In the genomic region with DNA sequence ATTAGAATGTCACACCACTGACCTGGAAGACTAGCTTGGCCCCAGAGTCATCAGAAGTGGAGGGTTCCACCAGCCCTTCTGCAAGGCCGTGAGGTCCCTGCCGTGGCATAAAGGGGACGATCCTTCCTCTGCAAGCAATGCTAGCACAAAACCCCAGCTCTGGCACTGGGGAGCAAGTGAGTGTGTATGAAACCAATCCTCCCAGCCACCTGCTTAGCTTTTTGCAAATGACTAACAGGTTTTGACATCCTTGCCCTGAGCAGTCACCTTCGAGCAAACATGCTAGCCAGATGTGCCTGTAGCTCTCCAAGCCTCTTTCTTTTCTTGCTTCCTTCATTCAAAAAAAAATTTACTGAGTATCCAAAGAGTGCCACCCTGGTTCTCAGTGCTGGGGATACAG, we compare ENCODE assay signal across 26 cellular contexts.
"Had no signal": no experiment of that assay in that cellular context is flagged by ENCODE, and none has a peak within 500 bp of the region (broad histone marks: within the 10 kb centered on the region; RNA-seq: fewer than 3 reads in every experiment).

No MANE protein-coding gene starts in this region.

- H3K36me3 ChIP-seq: brain microvascular endothelial cell, cardiac muscle cell had no signal

- ATAC-seq: activated T-cell treated with anti-CD3 and anti-CD28 coated beads, Interleukin-2, amount 50 U/mL, for 4 hours; activated T-helper 17 cell treated with anti-CD3 and anti-CD28 coated beads, Interleukin-2, amount 50 U/mL, for 72 hours; T-helper 17 cell had no signal

- DNase-seq: activated CD4-positive, alpha-beta memory T cell treated with anti-CD3 and anti-CD28 coated beads for 36 hours; activated CD4-positive, alpha-beta T cell treated with anti-CD3 and anti-CD28 coated beads, Interleukin-2, amount 10 ng/mL, durations not matched to agents 7 days and 5 days; activated CD4-positive, CD25-positive, alpha-beta regulatory T cell; activated CD8-positive, alpha-beta memory T cell treated with anti-CD3 and anti-CD28 coated beads for 24 hours; activated gamma-delta T cell; activated naive CD4-positive, alpha-beta T cell treated with anti-CD3 and anti-CD28 coated beads for 36 hours; activated naive CD8-positive, alpha-beta T cell treated with anti-CD3 and anti-CD28 coated beads for 36 hours; activated T-cell treated with anti-CD3 and anti-CD28 coated beads, Interleukin-2, amount 50 U/mL, for 4 hours; brain microvascular endothelial cell; Karpas-422; NCI-H146; NCI-H187 treated with DMSO at 0.1 percent for 48 hours; NCI-H2081 treated with DMSO at 0.1 percent for 48 hours; NCI-H226; NCI-H526; NCI-H82; NK-92 treated with Interleukin-12 subunit alpha and Interleukin-12 subunit beta, amount 100 ng/mL, for 24 hours; OCI-M1; SIG-M5; T-helper 17 cell; T-helper 9 cell had no signal

- H3K27me3 ChIP-seq: cardiac muscle cell had no signal

- H3K4me3 ChIP-seq: cardiac muscle cell had no signal

- FAIRE-seq: RCC 7860, TTC549 had no signal

- H3K27ac ChIP-seq: brain microvascular endothelial cell, cardiac muscle cell, VCaP had no signal
